Comparison of ENCODE assay signal across 11 cellular contexts in genomic region chr20:62816879-62817873, GRCh38. TPM values are rescaled to one million over a fixed set of nuclear protein-coding genes. Genes with fewer than 3 reads are reported as not detected.
A peak's percentile ranks its signal among the peaks of the same experiment; 100 is the strongest.
DNase-seq lines count a peak whose midpoint lies in the region; ATAC-seq and TF ChIP-seq lines count a peak whose summit lies in the region.
"Had no signal": no experiment of that assay in that cellular context is flagged by ENCODE, and none has a peak within 500 bp of the region (broad histone marks: within the 10 kb centered on the region; RNA-seq: fewer than 3 reads in every experiment).

COL9A3 (plus strand) TSS chr20:62817050; CDS start chr20:62817065, 15 bp downstream.

- no peaks in the 10 kb centered on the region for H3K36me3 Mint-ChIP-seq in activated CD4-positive, alpha-beta T cell treated with anti-CD3 and anti-CD28 coated beads for 36 hours (ENCODE audit: low read depth)
- peaks cover 2% of the 10 kb centered on the region for H3K36me3 Mint-ChIP-seq in activated CD8-positive, alpha-beta T cell treated with anti-CD3 and anti-CD28 coated beads for 36 hours (ENCODE audit: low read depth)

- H3K27me3 ChIP-seq in iPS-20b (ENCODE audit: insufficient read depth, low read length), result peaks cover 30% of the 10 kb centered on the region
- H3K27me3 ChIP-seq in stomach smooth muscle (ENCODE audit: control insufficient read depth in 1 of 2, insufficient read depth in 2 of 2, low read length in 2 of 2), result peaks cover 38 to 52% of the 10 kb centered on the region in 2 donors

- TF ChIP-seq CTCF in activated CD8-positive, alpha-beta T cell treated with anti-CD3 and anti-CD28 coated beads for 36 hours (IDR thresholded peaks at IDR 0.05), result no peak
- TF ChIP-seq CTCF in GM13977 (IDR thresholded peaks at IDR 0.05; ENCODE audit: extremely low read depth, insufficient read depth, missing control alignments), result no peak

- H3K27ac Mint-ChIP-seq in activated CD4-positive, alpha-beta T cell treated with anti-CD3 and anti-CD28 coated beads for 36 hours, result no peak within 1 kb of the TSS
- no peak within 1 kb of the TSS for H3K27ac Mint-ChIP-seq in activated CD8-positive, alpha-beta T cell treated with anti-CD3 and anti-CD28 coated beads for 36 hours

- H3K4me3 Mint-ChIP-seq in activated CD4-positive, alpha-beta T cell treated with anti-CD3 and anti-CD28 coated beads for 36 hours, result no peak within 1 kb of the TSS
- H3K4me3 Mint-ChIP-seq in activated CD8-positive, alpha-beta T cell treated with anti-CD3 and anti-CD28 coated beads for 36 hours, result peak within 1 kb of the TSS; percentile 31
- H3K4me3 Mint-ChIP-seq: stimulated activated effector memory CD8-positive, alpha-beta T cell treated with anti-CD3 and anti-CD28 coated beads, Interleukin-12 subunit alpha, Interleukin-12 subunit beta, amount 100 ng/mL, for 72 hours had no signal

- no peaks in the 10 kb centered on the region for H3K9me3 Mint-ChIP-seq in activated CD4-positive, alpha-beta T cell treated with anti-CD3 and anti-CD28 coated beads for 36 hours (ENCODE audit: low read depth)
- H3K9me3 Mint-ChIP-seq in activated CD8-positive, alpha-beta T cell treated with anti-CD3 and anti-CD28 coated beads for 36 hours, result no peaks in the 10 kb centered on the region
- H3K9me3 Mint-ChIP-seq: stimulated activated effector memory CD8-positive, alpha-beta T cell treated with anti-CD3 and anti-CD28 coated beads, Interleukin-12 subunit alpha, Interleukin-12 subunit beta, amount 100 ng/mL, for 72 hours had no signal

- H3K4me1 ChIP-seq in iPS-20b (ENCODE audit: insufficient read depth, low read length) (peaks cover 5% of the 10 kb centered on the region; the same call in 1 of the 2 replicates), stomach smooth muscle (ENCODE audit: control insufficient read depth, insufficient read depth, low read length) (peaks cover 35% of the 10 kb centered on the region)

- DNase-seq in activated CD4-positive, alpha-beta T cell treated with anti-CD3 and anti-CD28 coated beads for 36 hours, result peak; percentile 38
- DNase-seq in activated CD4-positive, alpha-beta T cell treated with anti-CD3 and anti-CD28 coated beads for 1 hour, result no peak
- no peak for DNase-seq in activated CD8-positive, alpha-beta T cell treated with anti-CD3 and anti-CD28 coated beads for 36 hours
- DNase-seq in OCI-M2 (lab: John Stamatoyannopoulos, UW; ENCODE audit: unreplicated experiment) (no peak), GM13977 (ENCODE audit: low spot score) (no peak)
- DNase-seq: activated CD4-positive, CD25-positive, alpha-beta regulatory T cell; kidney had no signal

- H3K9me3 ChIP-seq in iPS-20b (ENCODE audit: insufficient read depth, low read depth, low read length), result no peaks in the 10 kb centered on the region
- H3K9me3 ChIP-seq in stomach smooth muscle (ENCODE audit: control insufficient read depth in 2 of 2, low read length in 2 of 2), result no peaks in the 10 kb centered on the region

- POLR2A ChIA-PET in activated CD4-positive, alpha-beta T cell treated with anti-CD3 and anti-CD28 coated beads for 36 hours (lab: Charles Lee), result no interaction called here
- POLR2A ChIA-PET in activated CD8-positive, alpha-beta T cell treated with anti-CD3 and anti-CD28 coated beads for 36 hours (lab: Charles Lee), result no interaction called here

- H3K9ac ChIP-seq in iPS-20b (ENCODE audit: low read depth, low read length) (peak within 1 kb of the TSS; percentile 77), stomach smooth muscle (ENCODE audit: low read length in 2 of 2) (no peak within 1 kb of the TSS)

- CTCF ChIA-PET in activated CD4-positive, alpha-beta T cell treated with anti-CD3 and anti-CD28 coated beads for 36 hours (lab: Charles Lee), result interaction anchor here (1.5 kb wide), 1 partner anchor 10 kb away, joined by 5 read pairs; no protein-coding TSS in a partner anchor
- CTCF ChIA-PET in activated CD8-positive, alpha-beta T cell treated with anti-CD3 and anti-CD28 coated beads for 36 hours (lab: Charles Lee), result interaction anchor here (1.0 to 1.5 kb wide), 2 partner anchors 9 to 131 kb away, joined by 3 to 10 read pairs; no protein-coding TSS in a partner anchor

- in situ Hi-C loops in GM13977 (cut with MboI; ENCODE audit: low pct_unique_long_range_greater_than_20kb, low sequenced_read_pairs, unreplicated experiment), result no loop called here

- intact Hi-C loops in activated CD4-positive, alpha-beta T cell treated with anti-CD3 and anti-CD28 coated beads for 36 hours (cut with DNase I, micrococcal nuclease), result loop anchor here in 1 of 2 experiments (5.0 kb wide), 1 partner anchor 190 kb away; the partner anchor contains the start of gene BHLHE23
- intact Hi-C loops in activated CD8-positive, alpha-beta T cell treated with anti-CD3 and anti-CD28 coated beads for 36 hours (cut with micrococcal nuclease), result no loop called here

- H3K27ac ChIP-seq in iPS-20b (ENCODE audit: low read length), result peak within 1 kb of the TSS; percentile 56
- no peak within 1 kb of the TSS for H3K27ac ChIP-seq in stomach smooth muscle (ENCODE audit: low read length)

- H3K36me3 ChIP-seq in iPS-20b (ENCODE audit: insufficient read depth, low read depth, low read length) (0 out of 2 replicates have a peak, but pooled peaks cover 4% of the 10 kb centered on the region), stomach smooth muscle (ENCODE audit: control insufficient read depth in 2 of 2, insufficient read depth in 2 of 2, low read length in 2 of 2) (no peaks in the 10 kb centered on the region)

- H3K4me3 ChIP-seq in iPS-20b (ENCODE audit: low read length), result peak within 1 kb of the TSS; percentile 73
- H3K4me3 ChIP-seq in stomach smooth muscle (ENCODE audit: low read length in 2 of 2), result peak within 1 kb of the TSS; percentile 22 to 52

- peaks cover 9% of the 10 kb centered on the region for H3K4me1 Mint-ChIP-seq in activated CD4-positive, alpha-beta T cell treated with anti-CD3 and anti-CD28 coated beads for 36 hours
- H3K4me1 Mint-ChIP-seq in activated CD8-positive, alpha-beta T cell treated with anti-CD3 and anti-CD28 coated beads for 36 hours (ENCODE audit: low read depth), result peaks cover 2% of the 10 kb centered on the region
- H3K4me1 Mint-ChIP-seq: stimulated activated effector memory CD8-positive, alpha-beta T cell treated with anti-CD3 and anti-CD28 coated beads, Interleukin-12 subunit alpha, Interleukin-12 subunit beta, amount 100 ng/mL, for 72 hours had no signal

- peaks cover 21% of the 10 kb centered on the region for H3K27me3 Mint-ChIP-seq in activated CD4-positive, alpha-beta T cell treated with anti-CD3 and anti-CD28 coated beads for 36 hours
- H3K27me3 Mint-ChIP-seq in activated CD8-positive, alpha-beta T cell treated with anti-CD3 and anti-CD28 coated beads for 36 hours, result peaks cover 15% of the 10 kb centered on the region

- no peak for ATAC-seq in activated CD4-positive, alpha-beta T cell treated with anti-CD3 and anti-CD28 coated beads for 36 hours
- no peak for ATAC-seq in activated CD8-positive, alpha-beta T cell treated with anti-CD3 and anti-CD28 coated beads for 36 hours
- no peak for ATAC-seq in HG03571 (IDR thresholded peaks at IDR 0.05; ENCODE audit: unreplicated experiment)
- ATAC-seq: stimulated activated effector memory CD8-positive, alpha-beta T cell treated with anti-CD3 and anti-CD28 coated beads, Interleukin-12 subunit alpha, Interleukin-12 subunit beta, amount 100 ng/mL, for 72 hours had no signal

RNA-seq across cellular contexts. Expression of gene COL9A3, which starts in this region (rescaled TPM):
- total RNA-seq in activated CD4-positive, alpha-beta T cell treated with anti-CD3 and anti-CD28 coated beads for 36 hours, result not detected
- not detected for total RNA-seq in activated CD8-positive, alpha-beta T cell treated with anti-CD3 and anti-CD28 coated beads for 36 hours

Comparison
In these comparisons a context has a peak if more than half of its experiments do, and no peak if none do; other contexts are left out.
1. Peak in DNase-seq in activated CD4-positive, alpha-beta T cell treated with anti-CD3 and anti-CD28 coated beads for 36 hours; RNA of the gene not detected or under 1 TPM.